ENCODE assay signal across 21 cellular contexts in the genomic region with DNA sequence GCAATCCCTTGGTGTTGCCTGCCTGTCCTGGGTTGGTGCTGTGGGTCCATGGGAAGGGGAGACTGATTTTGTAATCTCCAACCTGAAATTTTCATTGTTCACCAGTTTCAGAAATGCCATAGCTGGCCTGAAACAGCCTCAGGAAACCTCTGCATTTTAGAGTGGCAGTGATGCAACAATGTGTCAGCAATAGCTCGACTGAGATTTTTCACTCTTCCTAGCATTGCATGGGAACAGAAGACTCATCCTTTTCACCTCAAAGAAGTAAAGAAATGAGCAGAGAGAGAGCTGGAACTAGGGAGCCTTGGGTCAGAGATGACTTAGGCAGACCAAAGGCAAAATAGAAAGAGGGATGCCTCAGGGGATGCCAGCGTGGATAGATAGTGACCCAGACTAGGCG. TPM values are rescaled to one million over a fixed set of nuclear protein-coding genes. Genes with fewer than 3 reads are reported as not detected.
DNase-seq lines count a peak whose midpoint lies in the region; ATAC-seq and TF ChIP-seq lines count a peak whose summit lies in the region.
"Had no signal": no experiment of that assay in that cellular context is flagged by ENCODE, and none has a peak within 500 bp of the region (broad histone marks: within the 10 kb centered on the region; RNA-seq: fewer than 3 reads in every experiment).

No MANE protein-coding gene starts in this region.

- peaks cover 9% of the 10 kb centered on the region for H3K27me3 Mint-ChIP-seq in dendritic cell treated with granulocyte-macrophage colony-stimulating factor and Interleukin-4, amounts not matched to agents 40 ng/mL and 50 ng/mL, for 4 days
- H3K27me3 Mint-ChIP-seq in CD4-positive, alpha-beta T cell: peaks cover 9% of the 10 kb centered on the region

- POLR2A ChIA-PET in SK-N-SH (lab: Yijun Ruan, JAX): no interaction called here
- POLR2A ChIA-PET in CD4-positive, alpha-beta T cell (lab: Charles Lee): no interaction called here

- no peak for ATAC-seq in SK-N-SH treated with all-trans-retinoic acid at 6 μM for 48 hours
- ATAC-seq in CD4-positive, alpha-beta T cell (ENCODE audit: poor library complexity): no peak
- ATAC-seq: activated CD8-positive, alpha-beta memory T cell treated with anti-CD3 and anti-CD28 coated beads, Interleukin-2, amount 10 ng/mL, durations not matched to agents 7 days and 5 days; left lung had no signal

- H3K79me2 ChIP-seq in SK-N-SH (ENCODE audit: insufficient read depth) (no peaks in the 10 kb centered on the region), osteoblast (ENCODE audit: insufficient read depth, low read length) (no peaks in the 10 kb centered on the region)

- H4K20me1 ChIP-seq in SK-N-SH (ENCODE audit: insufficient read depth) (no peaks in the 10 kb centered on the region), osteoblast (ENCODE audit: insufficient read depth, low read length) (no peaks in the 10 kb centered on the region)

- H3K4me3 Mint-ChIP-seq in dendritic cell treated with granulocyte-macrophage colony-stimulating factor and Interleukin-4, amounts not matched to agents 40 ng/mL and 50 ng/mL, for 4 days: no peak overlapping the region
- H3K4me3 Mint-ChIP-seq in CD4-positive, alpha-beta T cell: no peak overlapping the region
- H3K4me3 Mint-ChIP-seq: activated CD8-positive, alpha-beta memory T cell treated with anti-CD3 and anti-CD28 coated beads, Interleukin-2, amount 10 ng/mL, durations not matched to agents 7 days and 5 days had no signal

- H3K4me1 Mint-ChIP-seq in dendritic cell treated with granulocyte-macrophage colony-stimulating factor and Interleukin-4, amounts not matched to agents 40 ng/mL and 50 ng/mL, for 4 days (ENCODE audit: low read depth): peaks cover 71% of the 10 kb centered on the region
- H3K4me1 Mint-ChIP-seq in CD4-positive, alpha-beta T cell (ENCODE audit: low read depth): peaks cover 5% of the 10 kb centered on the region

- H3F3A ChIP-seq in SK-N-SH (replicated peaks; ENCODE audit: insufficient read depth): peaks cover 13% of the 10 kb centered on the region

- H3K4me1 ChIP-seq in SK-N-SH (ENCODE audit: control insufficient read depth in 1 of 2, insufficient read depth in 2 of 2, low read depth in 1 of 2, low read length in 1 of 2) (peaks cover 3 to 15% of the 10 kb centered on the region in 2 experiments; a peak in 3 of 4 replicates), osteoblast (ENCODE audit: insufficient read depth, low read length) (peaks cover 24% of the 10 kb centered on the region)
- H3K4me1 ChIP-seq in effector memory CD4-positive, alpha-beta T cell (ENCODE audit: control insufficient read depth, insufficient read depth, low read length, poor library complexity, severe bottlenecking): no peaks in the 10 kb centered on the region

- 76% methylated on average over 3 of the region's 3 CpGs for WGBS in SK-N-SH (ENCODE audit: low lambda C conversion rate)

- no peaks in the 10 kb centered on the region for H3K36me3 ChIP-seq in SK-N-SH (replicated peaks in 1 of 2; ENCODE audit: control insufficient read depth in 1 of 2, insufficient read depth in 2 of 2, low read length in 1 of 2)
- no peaks in the 10 kb centered on the region for H3K36me3 ChIP-seq in osteoblast (ENCODE audit: insufficient read depth, low read length)
- H3K36me3 ChIP-seq in effector memory CD4-positive, alpha-beta T cell (ENCODE audit: control insufficient read depth, insufficient read depth, low read length): no peaks in the 10 kb centered on the region
- H3K36me3 ChIP-seq: left lung, transverse colon had no signal

- peak overlapping the region; percentile 54 for H3K27ac Mint-ChIP-seq in dendritic cell treated with granulocyte-macrophage colony-stimulating factor and Interleukin-4, amounts not matched to agents 40 ng/mL and 50 ng/mL, for 4 days
- H3K27ac Mint-ChIP-seq in CD4-positive, alpha-beta T cell: no peak overlapping the region
- H3K27ac Mint-ChIP-seq: activated CD8-positive, alpha-beta memory T cell treated with anti-CD3 and anti-CD28 coated beads, Interleukin-2, amount 10 ng/mL, durations not matched to agents 7 days and 5 days had no signal

- H3K36me3 Mint-ChIP-seq in dendritic cell treated with granulocyte-macrophage colony-stimulating factor and Interleukin-4, amounts not matched to agents 40 ng/mL and 50 ng/mL, for 4 days (ENCODE audit: low read depth): no peaks in the 10 kb centered on the region
- no peaks in the 10 kb centered on the region for H3K36me3 Mint-ChIP-seq in CD4-positive, alpha-beta T cell (ENCODE audit: low read depth)

- TF ChIP-seq EP300 in SK-N-SH (IDR thresholded peaks at IDR 0.05; ENCODE audit: borderline replicate concordance in 1 of 2, low read depth in 1 of 2, low read length in 1 of 2): no peak

- no peak overlapping the region for H3K9ac ChIP-seq in SK-N-SH

- H3K4me2 ChIP-seq in SK-N-SH (no peak overlapping the region), osteoblast (ENCODE audit: insufficient read depth, low read length) (peak overlapping the region; percentile 17)

- H3K27me3 ChIP-seq in SK-N-SH (ENCODE audit: insufficient read depth) (no peaks in the 10 kb centered on the region), osteoblast (ENCODE audit: insufficient read depth, low read length) (no peaks in the 10 kb centered on the region)
- H3K27me3 ChIP-seq in CD4-positive, alpha-beta T cell (ENCODE audit: control insufficient read depth, insufficient read depth, low read length): no peaks in the 10 kb centered on the region
- H3K27me3 ChIP-seq in effector memory CD4-positive, alpha-beta T cell (replicated peaks; ENCODE audit: control insufficient read depth, insufficient read depth, low read length, poor library complexity, severe bottlenecking): no peaks in the 10 kb centered on the region
- H3K27me3 ChIP-seq: left lung had no signal

- H3K9me3 ChIP-seq in SK-N-SH (no peaks in the 10 kb centered on the region), osteoblast (ENCODE audit: low read depth, low read length) (no peaks in the 10 kb centered on the region)
- H3K9me3 ChIP-seq in CD4-positive, alpha-beta T cell (ENCODE audit: control insufficient read depth, low read length): no peaks in the 10 kb centered on the region
- no peaks in the 10 kb centered on the region for H3K9me3 ChIP-seq in effector memory CD4-positive, alpha-beta T cell (ENCODE audit: control insufficient read depth, low read length)
- H3K9me3 ChIP-seq: left lung, transverse colon had no signal

- intact Hi-C loops in dendritic cell treated with granulocyte-macrophage colony-stimulating factor and Interleukin-4, amounts not matched to agents 40 ng/mL and 50 ng/mL, for 4 days (cut with micrococcal nuclease): no loop called here
- intact Hi-C loops in CD4-positive, alpha-beta T cell (cut with DNase I, micrococcal nuclease): no loop called here

- H3K4me3 ChIP-seq in SK-N-SH (ENCODE audit: low read depth in 2 of 2, low read length in 1 of 2): no peak overlapping the region
- no peak overlapping the region for H3K4me3 ChIP-seq in osteoblast (ENCODE audit: insufficient read depth, low read length)
- H3K4me3 ChIP-seq in effector memory CD4-positive, alpha-beta T cell (ENCODE audit: insufficient read depth, low read depth, low read length, poor library complexity, severe bottlenecking): no peak overlapping the region
- H3K4me3 ChIP-seq: left lung, SK-N-MC, transverse colon had no signal

- DNase-seq in SK-N-SH (no peak), RPMI7951 (ENCODE audit: low read depth) (peak; percentile 54), osteoblast (ENCODE audit: insufficient read length, low spot score, missing footprints) (peak; percentile 68), NCI-H187 (lab: John Stamatoyannopoulos, UW) (no peak)
- DNase-seq in CD4-positive, alpha-beta T cell: no peak
- DNase-seq in effector memory CD4-positive, alpha-beta T cell: no peak
- DNase-seq: 8988T; activated CD4-positive, CD25-positive, alpha-beta regulatory T cell treated with anti-CD3 and anti-CD28 coated beads, Interleukin-2, amount 50 U/mL, for 72 hours; activated CD8-positive, alpha-beta memory T cell treated with anti-CD3 and anti-CD28 coated beads, Interleukin-2, amount 10 ng/mL, durations not matched to agents 7 days and 5 days; activated effector memory CD4-positive, alpha-beta T cell treated with Interleukin-2 at 50 U/mL for 16 hours; amniotic stem cell; glutamatergic neuron; left lung; NCI-H1436; NCI-H774; T1000; transverse colon had no signal

- no peaks in the 10 kb centered on the region for H3K9me3 Mint-ChIP-seq in dendritic cell treated with granulocyte-macrophage colony-stimulating factor and Interleukin-4, amounts not matched to agents 40 ng/mL and 50 ng/mL, for 4 days
- no peaks in the 10 kb centered on the region for H3K9me3 Mint-ChIP-seq in CD4-positive, alpha-beta T cell

- H3K27ac ChIP-seq in SK-N-SH (ENCODE audit: low read depth in 2 of 2, low read length in 1 of 2) (no peak overlapping the region), osteoblast (ENCODE audit: low read depth, low read length) (peak overlapping the region; percentile 66)
- H3K27ac ChIP-seq in CD4-positive, alpha-beta T cell (ENCODE audit: low read depth, low read length): no peak overlapping the region
- no peak overlapping the region for H3K27ac ChIP-seq in effector memory CD4-positive, alpha-beta T cell (ENCODE audit: insufficient read depth, low read length, poor library complexity, severe bottlenecking)
- H3K27ac ChIP-seq: C4-2B, left lung, SK-N-MC, transverse colon had no signal

- TF ChIP-seq CTCF in SK-N-SH (IDR thresholded peaks at IDR 0.05) (no peak), osteoblast (IDR thresholded peaks at IDR 0.05; ENCODE audit: extremely low read depth, low read depth, low read length) (no peak)
- no peak for TF ChIP-seq CTCF in CD4-positive, alpha-beta T cell (IDR thresholded peaks at IDR 0.05)

- peak overlapping the region; percentile 68; the same call in 1 of the 2 replicates for H2AFZ ChIP-seq in SK-N-SH (ENCODE audit: low read depth)
- peak overlapping the region; percentile 51 for H2AFZ ChIP-seq in osteoblast (ENCODE audit: low read length)

- CTCF ChIA-PET in SK-N-SH (lab: Yijun Ruan, JAX): interaction anchor here (0.9 to 9.3 kb wide), 4 partner anchors 15 to 230 kb away, joined by 3 to 75 read pairs (median 4); partner anchors contain the start of gene TRAM2
- CTCF ChIA-PET in CD4-positive, alpha-beta T cell (lab: Charles Lee): interaction anchor here (0.6 kb wide), 1 partner anchor 55 kb away, joined by 5 read pairs; no protein-coding TSS in a partner anchor

- TF ChIP-seq RAD21 in SK-N-SH (IDR thresholded peaks at IDR 0.05; ENCODE audit: low read length): no peak

- H3K9me2 ChIP-seq in SK-N-SH: no peaks in the 10 kb centered on the region

TF ChIP-seq in SK-N-SH, 30 proteins besides CTCF, POLR2A, EP300 and RAD21 (continues in another document):
- TF ChIP-seq CHD2 (IDR thresholded peaks at IDR 0.05; ENCODE audit: low read length, partially characterized antibody) (no peak), MXI1 (IDR thresholded peaks at IDR 0.05; ENCODE audit: low read depth, low read length) (no peak)

TF ChIP-seq in SK-N-SH treated with all-trans-retinoic acid at 6 μM for 48 hours, 23 proteins besides CTCF, POLR2A, EP300 and RAD21 (continues in another document):
- TF ChIP-seq ZC3H10 (CRISPR knock-in tag; IDR thresholded peaks at IDR 0.05): no peak
- no peak for TF ChIP-seq ESRRG (CRISPR knock-in tag; IDR thresholded peaks at IDR 0.05)
- no peak for TF ChIP-seq ZNF70 (CRISPR knock-in tag; IDR thresholded peaks at IDR 0.05)

RNA-seq across cellular contexts. Expression of gene TMEM14A, which starts 23.7 kb away (rescaled TPM):
- 42.4 and 48.7 TPM in 2 replicates for polyA plus RNA-seq in SK-N-SH (2012; rRNA removed)
- polyA plus RNA-seq in SK-N-SH (2012; cell fraction: cytosol; rRNA removed): 60.0 and 68.7 TPM in 2 replicates
- 5.1 and 18.3 TPM in 2 replicates for polyA plus RNA-seq in SK-N-SH (2012; cell fraction: nucleus; rRNA removed)
- total RNA-seq in RPMI7951 (2014; rRNA removed; shearing (Covaris generic)): 117 and 125 TPM in 2 replicates
- 15.6 and 19.9 TPM in 2 replicates for total RNA-seq in osteoblast
- total RNA-seq in CD4-positive, alpha-beta T cell: 1 to 10 TPM; 3.4 TPM

Comparison
In these comparisons a context has a peak if more than half of its experiments do, and no peak if none do; other contexts are left out.
1. DNase-seq: peak in RPMI7951 (single experiment) and osteoblast (single experiment); none in SK-N-SH (single experiment), CD4-positive, alpha-beta T cell (0 of 10), effector memory CD4-positive, alpha-beta T cell (0 of 3) and NCI-H187 (0 of 2).